8 cellular contexts compared by ENCODE assay signal in the genomic region with DNA sequence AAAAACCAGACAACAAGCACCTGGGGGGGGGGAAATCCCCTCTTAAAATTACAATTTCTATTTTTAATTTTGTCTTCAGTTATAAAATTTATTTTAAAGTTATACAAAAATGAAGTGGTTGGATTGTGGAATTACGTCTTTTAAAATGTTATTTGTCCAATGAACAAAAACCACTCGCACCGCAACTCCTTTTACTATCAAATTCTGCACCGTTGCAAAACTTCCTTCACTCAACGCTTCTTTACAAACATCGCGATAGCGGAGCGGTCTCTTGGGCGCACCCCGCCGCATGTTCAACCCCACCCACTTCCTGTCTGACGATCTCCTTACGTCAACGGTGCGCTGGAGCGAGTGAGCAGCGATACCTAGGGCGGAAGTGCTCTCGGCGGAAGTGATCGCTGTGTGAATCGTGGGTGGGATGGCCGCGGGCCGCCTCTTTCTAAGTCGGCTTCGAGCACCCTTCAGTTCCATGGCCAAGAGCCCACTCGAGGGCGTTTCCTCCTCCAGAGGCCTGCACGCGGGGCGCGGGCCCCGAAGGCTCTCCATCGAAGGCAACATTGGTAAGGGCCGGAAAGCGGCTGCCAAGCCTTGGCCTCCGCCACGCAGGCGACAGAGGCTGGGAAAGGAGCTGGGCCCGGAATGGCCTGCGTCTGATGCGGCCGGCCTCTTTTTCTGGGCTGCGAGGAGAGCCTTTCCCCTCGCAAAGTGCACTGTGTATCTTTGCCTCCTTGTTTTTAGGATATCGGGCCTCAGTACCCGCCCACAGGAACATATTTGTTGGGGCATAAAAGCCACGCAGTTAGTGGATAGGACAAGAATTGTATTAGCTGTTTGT. TPM values are rescaled to one million over a fixed set of nuclear protein-coding genes. Genes with fewer than 3 reads are reported as not detected.
DNase-seq lines count a peak whose midpoint lies in the region; ATAC-seq, FAIRE-seq and TF ChIP-seq lines count a peak whose summit lies in the region.

DGUOK (plus strand) TSS at position 388 of the 835 bp plus-strand sequence; CDS start at position 419, 31 bp downstream.

- FAIRE-seq in colon (lab: Jason Lieb, UNC), result peak; percentile 68

- H3K27me3 ChIP-seq in BE2C, result no peaks in the 10 kb centered on the region

- peak; percentile 99 for ATAC-seq in HG03460 (IDR thresholded peaks at IDR 0.05; ENCODE audit: unreplicated experiment)

- peak within 1 kb of the TSS; percentile 72 for H3K4me3 ChIP-seq in BE2C (ENCODE audit: low read depth, low read length)

- no peaks in the 10 kb centered on the region for H3K4me1 ChIP-seq in BE2C

- H3K36me3 ChIP-seq in BE2C, result no peaks in the 10 kb centered on the region

- DNase-seq in BE2C, result peak; percentile 92
- peak; percentile 87 for DNase-seq in GM19240 (ENCODE audit: insufficient read length, low spot score)
- peak; percentile 98 to 99 for DNase-seq in NCI-H526 (lab: John Stamatoyannopoulos, UW)
- DNase-seq in activated CD4-positive, alpha-beta T cell treated with anti-CD3 and anti-CD28 coated beads for 48 hours, result peak; percentile 97
- peak; percentile 92 for DNase-seq in kidney glomerular epithelial cell (lab: John Stamatoyannopoulos, UW)
- peak; percentile 80 to 90 for DNase-seq in stimulated activated CD4-positive, alpha-beta T cell treated with anti-CD3 and anti-CD28 coated beads, Interleukin-1b, Interleukin-23, amount 100 ng/mL, for 1 hour (ENCODE audit: low read depth in 2 of 2)

- H3K9me3 ChIP-seq in BE2C, result no peaks in the 10 kb centered on the region

- no peak for TF ChIP-seq CTCF in BE2C (IDR thresholded peaks at IDR 0.05; ENCODE audit: low read depth, low read length)

RNA-seq across cellular contexts. Expression of gene DGUOK, which starts in this region (rescaled TPM):
- 122 TPM for polyA plus RNA-seq in BE2C (2012; ENCODE audit: insufficient read depth, insufficient read length, low read depth)

Comparison
In these comparisons a context has a peak if more than half of its experiments do, and no peak if none do; other contexts are left out.
1. Peak in every context shown above with its lines: DNase-seq, ATAC-seq and H3K4me3 ChIP-seq.